Comparison of ENCODE assay signal across 8 cellular contexts in genomic region chr6:106324726-106325335, GRCh38. TPM values are rescaled to one million over a fixed set of nuclear protein-coding genes. Genes with fewer than 3 reads are reported as not detected.
DNase-seq lines count a peak whose midpoint lies in the region; ATAC-seq, FAIRE-seq and TF ChIP-seq lines count a peak whose summit lies in the region.

No MANE protein-coding gene starts in this region.

- peaks cover 14% of the 10 kb centered on the region for H3K36me3 Mint-ChIP-seq in T-helper 2 cell treated with Interferon-gamma antibody and Interleukin-4, amounts not matched to agents 5 μg/mL and 100 μg/mL, for 36 hours (ENCODE audit: low read depth)

- 2 to 4% (median 3%) methylated on average over 9 of the region's 9 CpGs for WGBS in small intestine, 3 donors

- ATAC-seq in GM21528 (IDR thresholded peaks at IDR 0.05; ENCODE audit: low FRiP score, unreplicated experiment) (no peak), HG02798 (IDR thresholded peaks at IDR 0.05; ENCODE audit: poor library complexity, unreplicated experiment) (no peak)

- H3K36me3 ChIP-seq in WERI-Rb-1 (no peaks in the 10 kb centered on the region), small intestine (ENCODE audit: control insufficient read depth in 2 of 2, insufficient read depth in 2 of 2, low read length in 2 of 2) (no peaks in the 10 kb centered on the region)

- H3K9me3 Mint-ChIP-seq in T-helper 2 cell treated with Interferon-gamma antibody and Interleukin-4, amounts not matched to agents 5 μg/mL and 100 μg/mL, for 36 hours = no peaks in the 10 kb centered on the region

- H3K27me3 Mint-ChIP-seq in T-helper 2 cell treated with Interferon-gamma antibody and Interleukin-4, amounts not matched to agents 5 μg/mL and 100 μg/mL, for 36 hours (ENCODE audit: low read depth) = peaks cover 20% of the 10 kb centered on the region

- H3K4me3 ChIP-seq in WERI-Rb-1 (ENCODE audit: low read depth, low read length) (peak overlapping the region; percentile 92), small intestine (ENCODE audit: low read depth in 1 of 2, low read length in 2 of 2) (peak overlapping the region; percentile 60 to 82)

- H3K27me3 ChIP-seq in WERI-Rb-1 (ENCODE audit: insufficient read depth, low read depth, severe bottlenecking) (no peaks in the 10 kb centered on the region), small intestine (ENCODE audit: control insufficient read depth in 2 of 2, insufficient read depth in 2 of 2, low read length in 2 of 2) (no peaks in the 10 kb centered on the region)

- H3K9me3 ChIP-seq in WERI-Rb-1 (ENCODE audit: severe bottlenecking) (no peaks in the 10 kb centered on the region), small intestine (ENCODE audit: control insufficient read depth, low read depth) (no peaks in the 10 kb centered on the region)

- peaks cover 4 to 8% of the 10 kb centered on the region in 2 donors for H3K4me1 ChIP-seq in small intestine (ENCODE audit: control insufficient read depth in 2 of 2, insufficient read depth in 1 of 2, low read depth in 1 of 2, low read length in 1 of 2)

- H3K27ac ChIP-seq in WERI-Rb-1 (peak overlapping the region; percentile 80), small intestine (ENCODE audit: low read depth in 1 of 2, low read length in 1 of 2) (peak overlapping the region; percentile 94 to 95)

- no peak for FAIRE-seq in small intestine (lab: Jason Lieb, UNC)

- no peak for TF ChIP-seq CTCF in WERI-Rb-1 (IDR thresholded peaks at IDR 0.05; ENCODE audit: low read depth, low read length)

- peak overlapping the region; percentile 99 for H3K27ac Mint-ChIP-seq in T-helper 2 cell treated with Interferon-gamma antibody and Interleukin-4, amounts not matched to agents 5 μg/mL and 100 μg/mL, for 36 hours

- peaks cover 37% of the 10 kb centered on the region for H3K4me1 Mint-ChIP-seq in T-helper 2 cell treated with Interferon-gamma antibody and Interleukin-4, amounts not matched to agents 5 μg/mL and 100 μg/mL, for 36 hours (ENCODE audit: low read depth)

- DNase-seq in T-helper 2 cell treated with Interferon-gamma antibody and Interleukin-4, amounts not matched to agents 5 μg/mL and 100 μg/mL, for 36 hours (ENCODE audit: low spot score) = no peak
- DNase-seq in T-helper 2 cell (no peak), WERI-Rb-1 (no peak), hepatic stellate cell (ENCODE audit: low spot score) (peak; percentile 17), small intestine (no peak), putamen (ENCODE audit: low spot score) (no peak)

- peak overlapping the region; percentile 100 for H3K4me3 Mint-ChIP-seq in T-helper 2 cell treated with Interferon-gamma antibody and Interleukin-4, amounts not matched to agents 5 μg/mL and 100 μg/mL, for 36 hours

RNA-seq across cellular contexts. Expression of gene ATG5, which starts 0.7 kb away (rescaled TPM):
- polyA plus RNA-seq in small intestine = 10 to 100 TPM; 24.1 to 35.3 (median 31.6) TPM

RNA-seq across cellular contexts. Expression of gene CRYBG1, which starts 35.7 kb away (rescaled TPM):
- 10 to 100 TPM; 13.2 to 30.0 (median 17.2) TPM for polyA plus RNA-seq in small intestine
